ENCODE assay signal across 2 cellular contexts in the genomic region with DNA sequence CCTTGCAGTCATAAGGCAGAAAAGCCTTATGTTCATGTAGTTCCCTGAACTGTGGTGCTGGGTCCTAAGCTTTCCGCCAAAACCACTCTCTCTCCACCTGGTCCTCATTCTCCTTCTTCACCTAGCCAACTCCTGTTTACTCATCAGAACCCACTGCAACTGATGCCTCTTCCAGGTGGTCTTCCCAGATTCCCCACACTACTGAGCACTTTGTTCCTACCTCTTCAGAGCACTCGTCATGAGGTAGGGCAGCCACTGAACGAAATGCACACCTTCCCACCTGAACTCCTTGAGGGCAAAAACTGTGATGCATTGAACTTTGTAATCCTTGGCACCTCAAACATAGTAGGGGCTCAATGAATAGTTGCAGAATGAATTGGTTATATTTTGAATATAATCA.
A peak's percentile ranks its signal among the peaks of the same experiment; 100 is the strongest.
TF ChIP-seq lines count a peak whose summit lies in the region.

No MANE protein-coding gene starts in this region.

TF ChIP-seq in HEK293, 187 proteins besides CTCF, POLR2A, EP300 and RAD21:
- 0 out of 2 replicates have a peak, but pooled peaks have one; percentile 31 for TF ChIP-seq ZFP3 (tag by site-specific recombination; IDR thresholded peaks at IDR 0.05; ENCODE audit: low read depth)
- no peak for TF ChIP-seq GLIS2 (tag by site-specific recombination; IDR thresholded peaks at IDR 0.05)

TF ChIP-seq in H1, 55 proteins besides CTCF, POLR2A, EP300 and RAD21:
- no peak for TF ChIP-seq ZNF274 (IDR thresholded peaks at IDR 0.05; ENCODE audit: borderline replicate concordance, extremely low read depth, low read length)
TF ChIP-seq in H1: peak in this region for 0.
